In genomic region chr7:41261081-41261480, GRCh38 we compare ENCODE assay signal across 1 cellular context.
TF ChIP-seq lines count a peak whose summit lies in the region.

No MANE protein-coding gene starts in this region.

TF ChIP-seq in GM23338, 12 proteins besides CTCF, POLR2A, EP300 and RAD21 (continued from another document):
- no peak for TF ChIP-seq ZNF462 (CRISPR knock-in tag; IDR thresholded peaks at IDR 0.05)
